In the genomic region with DNA sequence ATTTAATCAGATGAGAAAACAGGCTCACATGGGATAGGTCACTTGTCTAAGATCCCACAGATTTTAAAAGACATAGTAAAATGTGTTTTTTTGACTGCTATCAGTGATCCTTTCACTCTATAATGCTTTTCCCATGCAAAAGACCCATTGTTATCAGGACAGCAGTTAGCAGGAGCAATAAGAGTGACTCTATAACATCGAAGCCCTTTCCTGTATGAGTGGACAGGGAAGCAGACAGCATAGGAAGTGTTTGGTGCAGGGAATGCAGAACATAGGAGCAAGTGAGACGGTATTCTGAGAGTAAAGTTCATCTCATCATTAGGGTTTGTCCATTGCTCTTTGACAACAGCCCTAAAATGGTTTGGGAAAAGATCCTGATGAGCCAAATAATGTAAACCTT, we compare ENCODE assay signal across 31 cellular contexts.
"Had no signal": no experiment of that assay in that cellular context is flagged by ENCODE, and none has a peak within 500 bp of the region (broad histone marks: within the 10 kb centered on the region; RNA-seq: fewer than 3 reads in every experiment).

No MANE protein-coding gene starts in this region.

- FAIRE-seq: TTC549 had no signal

- H3K27ac Mint-ChIP-seq: activated CD4-positive, alpha-beta memory T cell treated with anti-CD3 and anti-CD28 coated beads, Interleukin-2, amount 10 ng/mL, durations not matched to agents 7 days and 5 days; activated CD4-positive, alpha-beta T cell treated with anti-CD3 and anti-CD28 coated beads for 36 hours; activated naive CD4-positive, alpha-beta T cell treated with anti-CD3 and anti-CD28 coated beads for 36 hours; activated naive CD8-positive, alpha-beta T cell; activated T-helper 17 cell treated with anti-CD3 and anti-CD28 coated beads, Interleukin-2, amount 50 U/mL, for 72 hours; T-cell had no signal

- H3K27ac ChIP-seq: brain microvascular endothelial cell, SK-N-MC had no signal

- DNase-seq: activated CD4-positive, alpha-beta memory T cell treated with anti-CD3 and anti-CD28 coated beads, Interleukin-2, amount 10 ng/mL, durations not matched to agents 7 days and 5 days; activated CD4-positive, alpha-beta T cell treated with anti-CD3 and anti-CD28 coated beads for 36 hours; activated CD4-positive, alpha-beta T cell treated with anti-CD3 and anti-CD28 coated beads, Interleukin-2, amount 50 U/mL, for 1 hour; activated CD4-positive, CD25-positive, alpha-beta regulatory T cell; activated gamma-delta T cell; activated naive CD4-positive, alpha-beta T cell treated with anti-CD3 and anti-CD28 coated beads for 36 hours; activated T-cell treated with anti-CD3 and anti-CD28 coated beads for 4 hours; activated T-cell treated with anti-CD3 and anti-CD28 coated beads, Interleukin-2, amount 50 U/mL, for 48 hours; brain microvascular endothelial cell; cerebellar nuclear complex; MG63; MV-4-11; NCI-H1092 treated with DMSO at 0.1 percent for 48 hours; NCI-H1417 treated with DMSO at 0.1 percent for 48 hours; NCI-H1694 treated with DMSO at 0.1 percent for 48 hours; NCI-H2029 treated with DMSO at 0.1 percent for 48 hours; NCI-H345; NCI-H510A; NCI-H526 treated with DMSO at 0.1 percent for 48 hours; NK-92 treated with Interleukin-12 subunit alpha and Interleukin-12 subunit beta, amount 100 ng/mL, for 24 hours; OCI-M1; RPMI8226; T-cell; T-helper 2 cell; T1000 had no signal

- H3K4me3 ChIP-seq: MG63, SK-N-MC had no signal

- H3K4me3 Mint-ChIP-seq: activated CD4-positive, alpha-beta memory T cell treated with anti-CD3 and anti-CD28 coated beads, Interleukin-2, amount 10 ng/mL, durations not matched to agents 7 days and 5 days; activated CD4-positive, alpha-beta T cell treated with anti-CD3 and anti-CD28 coated beads for 36 hours; activated naive CD4-positive, alpha-beta T cell treated with anti-CD3 and anti-CD28 coated beads for 36 hours; activated naive CD8-positive, alpha-beta T cell; activated T-helper 17 cell treated with anti-CD3 and anti-CD28 coated beads, Interleukin-2, amount 50 U/mL, for 72 hours; T-cell had no signal

- H3K27me3 Mint-ChIP-seq: activated CD4-positive, alpha-beta memory T cell treated with anti-CD3 and anti-CD28 coated beads, Interleukin-2, amount 10 ng/mL, durations not matched to agents 7 days and 5 days; activated CD4-positive, alpha-beta T cell treated with anti-CD3 and anti-CD28 coated beads for 36 hours; activated naive CD8-positive, alpha-beta T cell; activated T-helper 17 cell treated with anti-CD3 and anti-CD28 coated beads, Interleukin-2, amount 50 U/mL, for 72 hours; T-cell had no signal

- H3K4me1 Mint-ChIP-seq: activated CD4-positive, alpha-beta memory T cell treated with anti-CD3 and anti-CD28 coated beads, Interleukin-2, amount 10 ng/mL, durations not matched to agents 7 days and 5 days had no signal

- H3K36me3 ChIP-seq: brain microvascular endothelial cell, MG63 had no signal

- H3K9me3 ChIP-seq: MG63 had no signal

- H3K27me3 ChIP-seq: brain microvascular endothelial cell, MG63 had no signal

- ATAC-seq: activated CD4-positive, alpha-beta T cell treated with anti-CD3 and anti-CD28 coated beads for 36 hours; activated T-helper 17 cell treated with anti-CD3 and anti-CD28 coated beads, Interleukin-2, amount 50 U/mL, for 72 hours; Panc1; Right ventricle myocardium inferior; T-cell had no signal
